In genomic region chr3:114892880-114893279, GRCh38 we compare ENCODE assay signal across 24 cellular contexts.
DNase-seq lines count a peak whose midpoint lies in the region; ATAC-seq, FAIRE-seq and TF ChIP-seq lines count a peak whose summit lies in the region.
"Had no signal": no experiment of that assay in that cellular context is flagged by ENCODE, and none has a peak within 500 bp of the region (broad histone marks: within the 10 kb centered on the region; RNA-seq: fewer than 3 reads in every experiment).

No MANE protein-coding gene starts in this region.

- no peak overlapping the region for H2AFZ ChIP-seq in HepG2 (ENCODE audit: low read length)

- H3K4me1 ChIP-seq in HepG2 (ENCODE audit: insufficient read depth, low read length), result peaks cover 21% of the 10 kb centered on the region

- peak in 1 of 2 experiments; percentile 63; a peak in 1 of 4 replicates for TF ChIP-seq EP300 in HepG2 (IDR thresholded peaks at IDR 0.05; ENCODE audit: low read depth in 2 of 2, low read length in 2 of 2)
- TF ChIP-seq EP300 in HepG2 (CRISPR knock-in tag; IDR thresholded peaks at IDR 0.05; ENCODE audit: borderline replicate concordance), result no peak

- TF ChIP-seq POLR2A in HepG2 (IDR thresholded peaks at IDR 0.05; ENCODE audit: insufficient read depth in 1 of 2, low read depth in 2 of 2, low read length in 2 of 2), result no peak

- TF ChIP-seq CTCF in VCaP (conservative IDR thresholded peaks at IDR 0.05) (no peak), HepG2 (CRISPR knock-in tag; IDR thresholded peaks at IDR 0.05) (no peak)

- no peaks in the 10 kb centered on the region for H3K79me2 ChIP-seq in HepG2 (ENCODE audit: insufficient read depth, low read length)

- peak; percentile 97 for DNase-seq in DMS 273 (lab: John Stamatoyannopoulos, UW; ENCODE audit: unreplicated experiment)
- peak; percentile 44 for DNase-seq in NCI-H1694 (lab: John Stamatoyannopoulos, UW)
- DNase-seq in HepG2 (ENCODE audit: low spot score), result peak; percentile 27
- no peak for DNase-seq in activated naive CD4-positive, alpha-beta T cell treated with Interleukin-2 at 50 U/mL for 16 hours
- DNase-seq: activated B cell treated with CpG ODN at 0.5 μM for 24 hours; activated CD4-positive, alpha-beta memory T cell treated with anti-CD3 and anti-CD28 coated beads for 36 hours; activated effector memory CD4-positive, alpha-beta T cell treated with anti-CD3 and anti-CD28 coated beads, Interleukin-2, amount 50 U/mL, for 16 hours; kidney glomerular epithelial cell; MV-4-11; natural killer cell; SK-N-SH; stimulated activated CD4-positive, alpha-beta T cell treated with anti-CD3 and anti-CD28 coated beads, Interleukin-2, amount 100 ng/mL, for 24 hours; stimulated activated naive CD4-positive, alpha-beta T cell treated with Interleukin-2 at 50 U/mL for 16 hours; T-helper 9 cell; thyroid gland had no signal

- peak; percentile 85 for FAIRE-seq in HepG2 (lab: Jason Lieb, UNC)
- FAIRE-seq: bronchial epithelial cell, GM12892, H54 had no signal

- 1% methylated on average over 3 of the region's 3 CpGs for WGBS in HepG2 (ENCODE audit: low lambda C conversion rate)

- H3K4me3 ChIP-seq in HepG2 (replicated peaks in 1 of 3; ENCODE audit: insufficient read depth in 1 of 3, low read depth in 2 of 3, low read length in 3 of 3), result no peak overlapping the region; a peak in 1 of 6 replicates
- H3K4me3 ChIP-seq: thyroid gland had no signal

- peak; percentile 95 for ATAC-seq in HepG2
- no peak for ATAC-seq in HG02571 (IDR thresholded peaks at IDR 0.05; ENCODE audit: unreplicated experiment)
- ATAC-seq in GM19463 (IDR thresholded peaks at IDR 0.05; ENCODE audit: unreplicated experiment), result no peak
- ATAC-seq in GM18520 (IDR thresholded peaks at IDR 0.05; ENCODE audit: unreplicated experiment), result no peak
- ATAC-seq: natural killer cell, Panc1 had no signal

- H3K27ac ChIP-seq in VCaP (peak overlapping the region; percentile 48), HepG2 (ENCODE audit: extremely low read length, insufficient read depth, low read length) (peak overlapping the region; percentile 30)
- H3K27ac ChIP-seq: KMS-11 had no signal

- CTCF ChIA-PET in HepG2 (lab: Yijun Ruan, JAX; ENCODE audit: low intra/inter-chr PET ratio, low total read pairs), result no interaction called here

- POLR2A ChIA-PET in HepG2 (lab: Yijun Ruan, JAX), result no interaction called here

- H3K36me3 ChIP-seq in HepG2 (replicated peaks in 1 of 2; ENCODE audit: control insufficient read depth in 1 of 2, insufficient read depth in 2 of 2, low read length in 2 of 2), result no peaks in the 10 kb centered on the region
- H3K36me3 ChIP-seq: thyroid gland had no signal

- H3K27me3 ChIP-seq in HepG2 (ENCODE audit: control insufficient read depth in 1 of 2, insufficient read depth in 2 of 2, low read length in 2 of 2), result no peaks in the 10 kb centered on the region
- H3K27me3 ChIP-seq: thyroid gland had no signal

- TF ChIP-seq RAD21 in HepG2 (CRISPR knock-in tag; IDR thresholded peaks at IDR 0.05), result no peak

- BruUV-seq in HepG2 (replicated peaks; lab: Mats Ljungman, UMichigan), result no TSS peak

- no peaks in the 10 kb centered on the region for H4K20me1 ChIP-seq in HepG2 (ENCODE audit: insufficient read depth, low read length)

- no peak overlapping the region for H3K9ac ChIP-seq in HepG2 (ENCODE audit: insufficient read depth, low read depth, low read length)
- H3K9ac ChIP-seq: KMS-11, SK-N-SH had no signal

- H3K9me3 ChIP-seq in HepG2 (ENCODE audit: low read length), result no peaks in the 10 kb centered on the region
- H3K9me3 ChIP-seq: SK-N-SH, thyroid gland had no signal

- in situ Hi-C loops in HepG2 (cut with HindIII; ENCODE audit: extremely low pct_ligation_motif_present, low pct_unique_long_range_greater_than_20kb), result no loop called here

- intact Hi-C loops in HepG2 (cut with micrococcal nuclease; ENCODE audit: unreplicated experiment), result no loop called here

- peak overlapping the region; percentile 34 for H3K4me2 ChIP-seq in HepG2 (ENCODE audit: low read depth, low read length)
- H3K4me2 ChIP-seq: KMS-11, SK-N-SH had no signal

TF ChIP-seq in HepG2, 621 proteins besides CTCF, POLR2A, EP300 and RAD21 (continues in another document):
- TF ChIP-seq KLF6 (CRISPR knock-in tag; IDR thresholded peaks at IDR 0.05) (no peak), RFX3 (CRISPR knock-in tag; IDR thresholded peaks at IDR 0.05) (no peak), ZNF792 (CRISPR knock-in tag; IDR thresholded peaks at IDR 0.05) (no peak), ARID5B (CRISPR knock-in tag; IDR thresholded peaks at IDR 0.05) (no peak), ZNF251 (CRISPR knock-in tag; IDR thresholded peaks at IDR 0.05) (no peak), ZBTB37 (CRISPR knock-in tag; IDR thresholded peaks at IDR 0.05) (peak; percentile 93), PRDM15 (CRISPR knock-in tag; IDR thresholded peaks at IDR 0.05) (peak; percentile 96), ZNF121 (CRISPR knock-in tag; IDR thresholded peaks at IDR 0.05) (no peak), LCORL (IDR thresholded peaks at IDR 0.05) (no peak), LCORL (CRISPR knock-in tag; IDR thresholded peaks at IDR 0.05) (peak; percentile 58; the same call in 1 of the 2 replicates), ZNF629 (CRISPR knock-in tag; conservative IDR thresholded peaks at IDR 0.05) (peak; percentile 60; the same call in 1 of the 2 replicates), CREM (IDR thresholded peaks at IDR 0.05) (no peak), CREM (CRISPR knock-in tag; IDR thresholded peaks at IDR 0.05) (no peak), TMF1 (CRISPR knock-in tag; IDR thresholded peaks at IDR 0.05; ENCODE audit: low read depth) (no peak)
